8 cellular contexts compared by ENCODE assay signal in the genomic region with DNA sequence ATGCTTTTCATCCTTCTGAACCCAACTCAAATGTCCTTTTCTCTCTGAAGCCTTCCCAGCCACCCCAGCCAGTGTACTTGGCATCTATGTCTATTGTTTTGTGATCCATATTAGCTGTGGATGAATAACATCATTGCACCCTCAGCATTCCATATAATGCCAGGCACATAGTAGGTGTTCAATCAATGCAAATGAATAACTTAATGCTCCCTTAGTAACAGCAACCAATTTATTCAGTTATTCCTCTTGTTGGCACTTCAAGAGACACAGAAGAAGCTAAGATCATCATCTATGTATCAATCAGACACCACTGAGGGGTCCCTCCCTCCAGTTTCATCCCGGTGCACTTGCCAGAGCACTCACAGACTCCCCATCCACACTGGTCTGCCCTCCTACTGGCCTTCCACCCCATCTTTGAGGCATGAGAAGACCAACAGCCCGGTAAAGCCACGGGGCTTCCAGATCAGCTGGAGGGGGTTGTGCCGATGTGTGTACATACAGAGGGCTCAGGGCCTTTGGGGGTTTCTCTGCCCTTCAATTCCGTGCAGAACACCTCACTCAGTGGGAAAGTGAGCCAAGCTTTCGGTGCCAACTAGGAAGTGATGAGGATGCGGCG. TPM values are rescaled to one million over a fixed set of nuclear protein-coding genes. Genes with fewer than 3 reads are reported as not detected.
DNase-seq lines count a peak whose midpoint lies in the region; ATAC-seq and TF ChIP-seq lines count a peak whose summit lies in the region.

No MANE protein-coding gene starts in this region.

- intact Hi-C loops in Right ventricle myocardium superior (cut with DNase I) (loop anchor here (5.0 kb wide), 1 partner anchor 261 kb away; the partner anchor contains the start of gene TOMM6), body of pancreas (cut with DNase I) (no loop called here)

- no peaks in the 10 kb centered on the region for H3K79me1 ChIP-seq in mesendoderm (ENCODE audit: low read length)

- H3K27ac ChIP-seq in right atrium auricular region (peak overlapping the region; percentile 89 to 90), body of pancreas (peak overlapping the region; percentile 78 to 96 (median 82)), mesendoderm (ENCODE audit: low read depth, low read length) (no peak overlapping the region), urinary bladder (ENCODE audit: low read depth) (peak overlapping the region; percentile 81)

- H3K79me2 ChIP-seq in mesendoderm (ENCODE audit: control insufficient read depth, insufficient read depth, low read length), result no peaks in the 10 kb centered on the region

- no peaks in the 10 kb centered on the region for H3K9me3 ChIP-seq in right atrium auricular region
- no peaks in the 10 kb centered on the region for H3K9me3 ChIP-seq in body of pancreas

- WGBS in body of pancreas, 2 donors, result 3 to 4% methylated on average over 5 to 8 of the region's 8 CpGs
- WGBS in mesendoderm (ENCODE audit: extremely low coverage, insufficient coverage, low lambda C conversion rate), result no CpG with 5 or more reads among the region's 8 CpGs
- WGBS in urinary bladder, result 8% methylated on average over 8 of the region's 8 CpGs

- TF ChIP-seq POLR2A in body of pancreas (IDR thresholded peaks at IDR 0.05), result no peak

- no peak overlapping the region for H3K23ac ChIP-seq in mesendoderm (ENCODE audit: low read length)

- peaks cover 0 to 84% of the 10 kb centered on the region in 2 donors for H3K4me1 ChIP-seq in right atrium auricular region
- H3K4me1 ChIP-seq in body of pancreas, result peaks cover 75% of the 10 kb centered on the region
- H3K4me1 ChIP-seq in mesendoderm (ENCODE audit: control insufficient read depth, low read depth, low read length), result peaks cover 6% of the 10 kb centered on the region
- H3K4me1 ChIP-seq in urinary bladder (ENCODE audit: insufficient read depth), result no peaks in the 10 kb centered on the region

- no peak overlapping the region for H2BK120ac ChIP-seq in mesendoderm (ENCODE audit: low read depth, low read length)

- H3K4me3 ChIP-seq in right atrium auricular region (peak overlapping the region; percentile 79 to 80), body of pancreas (peak overlapping the region; percentile 33 to 62), mesendoderm (ENCODE audit: low read length) (no peak overlapping the region), urinary bladder (ENCODE audit: low read depth, low read length) (peak overlapping the region; percentile 83)

- peaks cover 12% of the 10 kb centered on the region for H3K36me3 ChIP-seq in right atrium auricular region
- H3K36me3 ChIP-seq in body of pancreas (replicated peaks in 1 of 2; ENCODE audit: insufficient read depth in 1 of 2, low read depth in 2 of 2), result no peaks in the 10 kb centered on the region
- no peaks in the 10 kb centered on the region for H3K36me3 ChIP-seq in mesendoderm (ENCODE audit: control insufficient read depth, insufficient read depth, low read length)
- H3K36me3 ChIP-seq in urinary bladder (ENCODE audit: insufficient read depth), result no peaks in the 10 kb centered on the region

- no peak overlapping the region for H2BK5ac ChIP-seq in mesendoderm (ENCODE audit: low read length)

- H3K27me3 ChIP-seq in right atrium auricular region (no peaks in the 10 kb centered on the region), body of pancreas (no peaks in the 10 kb centered on the region), mesendoderm (ENCODE audit: insufficient read depth, low read length, poor library complexity) (peaks cover 22% of the 10 kb centered on the region)

- H2AK5ac ChIP-seq in mesendoderm (ENCODE audit: low read length), result no peak overlapping the region

- peak overlapping the region; percentile 53 for H3K4me2 ChIP-seq in mesendoderm (ENCODE audit: low read length)

- H2BK15ac ChIP-seq in mesendoderm (replicated peaks; ENCODE audit: low read depth), result no peak overlapping the region

- H3K9ac ChIP-seq in mesendoderm (ENCODE audit: low read length), result peak overlapping the region; percentile 65

- DNase-seq in right atrium auricular region (ENCODE audit: low spot score) (no peak), Right ventricle myocardium superior (no peak), body of pancreas (no peak), mesendoderm (no peak), NCI-H446 treated with DMSO at 0.1 percent for 48 hours (lab: John Stamatoyannopoulos, UW) (no peak)

- TF ChIP-seq CTCF in right atrium auricular region (IDR thresholded peaks at IDR 0.05) (no peak), body of pancreas (IDR thresholded peaks at IDR 0.05) (no peak)

- H4K5ac ChIP-seq in mesendoderm (ENCODE audit: low read length), result no peak overlapping the region

- no peak overlapping the region for H4K8ac ChIP-seq in mesendoderm (ENCODE audit: low read depth, low read length)

- H3K56ac ChIP-seq in mesendoderm (ENCODE audit: low read length), result peak overlapping the region; percentile 69

- H3K4ac ChIP-seq in mesendoderm (ENCODE audit: low read depth, low read length), result no peak overlapping the region

- ATAC-seq in Right ventricle myocardium superior (ENCODE audit: poor library complexity) (no peak), body of pancreas (no peak), GM18858 (IDR thresholded peaks at IDR 0.05; ENCODE audit: unreplicated experiment) (no peak), GM18870 (IDR thresholded peaks at IDR 0.05; ENCODE audit: unreplicated experiment) (no peak)

- no peak overlapping the region for H3K18ac ChIP-seq in mesendoderm (ENCODE audit: low read length)

RNA-seq across cellular contexts. Expression of gene TAF8, which starts 2.4 kb away (rescaled TPM):
- total RNA-seq in right atrium auricular region, result 10 to 100 TPM; 21.9 to 35.8 TPM
- total RNA-seq in Right ventricle myocardium superior, result 28.7 TPM
- total RNA-seq in body of pancreas, result 10 to 100 TPM in 1 of 2 donors, 1 to 10 TPM in 1; 7.6 to 18.2 TPM
- 18.5 TPM for polyA plus RNA-seq in mesendoderm (2013, experiment 1 of 2)
- polyA plus RNA-seq in mesendoderm (2013, experiment 2 of 2), result 19.3 TPM
- total RNA-seq in urinary bladder, result 18.1 TPM
- 13.4 TPM for polyA plus RNA-seq in urinary bladder
